ENCODE assay signal across 8 cellular contexts in the genomic region with DNA sequence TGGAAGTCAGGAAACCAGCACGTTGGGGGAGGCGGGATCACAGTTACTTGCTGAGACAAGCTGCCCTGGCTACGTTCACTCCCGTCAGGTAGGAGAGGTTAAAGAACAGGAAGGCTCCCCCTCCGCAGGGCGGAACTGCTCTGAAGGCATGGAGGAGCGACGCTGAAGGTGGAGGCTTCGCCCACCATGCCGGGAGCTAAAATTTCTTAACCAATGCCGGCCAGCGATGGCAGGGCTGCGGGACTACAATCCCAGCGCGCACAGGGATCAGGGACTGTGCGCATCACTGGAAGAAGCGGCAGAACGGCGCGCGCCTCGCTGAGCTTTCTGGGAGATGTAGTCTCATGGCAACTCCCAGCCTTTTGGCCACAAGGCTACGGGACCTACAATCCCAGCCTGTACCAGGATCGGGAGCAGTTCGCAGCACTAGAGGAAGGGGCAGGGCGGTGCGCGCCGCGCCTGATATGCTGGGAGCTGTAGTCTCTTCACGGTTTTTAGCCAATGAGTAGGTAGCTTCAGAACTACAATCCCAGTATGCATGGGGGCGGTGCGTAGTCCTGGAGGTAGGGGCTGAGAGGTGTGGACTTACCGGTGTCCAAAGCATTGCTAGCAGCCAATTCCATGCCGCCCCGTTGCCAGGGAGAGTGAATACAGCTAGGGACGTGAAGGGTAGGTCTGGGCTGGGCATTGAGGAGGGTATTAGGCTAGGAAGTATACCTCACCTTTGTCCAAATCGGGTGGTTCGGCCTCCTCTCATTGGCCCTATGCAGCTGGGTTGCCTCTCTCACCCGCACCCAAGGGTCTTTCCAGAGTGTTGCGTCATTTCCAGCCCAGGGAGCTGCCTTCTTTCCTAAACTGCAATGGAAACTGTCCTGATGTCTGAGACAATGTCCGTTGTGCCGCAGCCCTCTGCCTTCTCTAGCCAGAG. TPM values are rescaled to one million over a fixed set of nuclear protein-coding genes. Genes with fewer than 3 reads are reported as not detected.
DNase-seq lines count a peak whose midpoint lies in the region; ATAC-seq, FAIRE-seq and TF ChIP-seq lines count a peak whose summit lies in the region.

No MANE protein-coding gene starts in this region.

- peak overlapping the region; percentile 96 for H2AFZ ChIP-seq in GM23248
- H2AFZ ChIP-seq in GM12878 (ENCODE audit: control insufficient read depth, low read depth, low read length), result peak overlapping the region; percentile 26

- H3K27me3 ChIP-seq in GM23248 (replicated peaks; ENCODE audit: insufficient read depth), result no peaks in the 10 kb centered on the region
- no peaks in the 10 kb centered on the region for H3K27me3 ChIP-seq in GM12878 (replicated peaks in 1 of 2; ENCODE audit: control insufficient read depth in 2 of 2, insufficient read depth in 2 of 2, low read length in 1 of 2)
- no peaks in the 10 kb centered on the region for H3K27me3 ChIP-seq in aorta (ENCODE audit: control insufficient read depth in 1 of 2, insufficient read depth in 2 of 2, low read length in 1 of 2)

- DNase-seq in DMS53 (lab: John Stamatoyannopoulos, UW) (peak; percentile 97), GM23248 (peak; percentile 97), NAMALWA (ENCODE audit: low spot score) (peak; percentile 74), T-helper 17 cell (peak; percentile 24 to 26 (median 25)), GM12878 (ENCODE audit: low read depth, low spot score) (peak; percentile 17), hypothalamus (lab: John Stamatoyannopoulos, UW) (peak; percentile 40 to 100 (median 96)), renal cortical epithelial cell (ENCODE audit: low read depth) (peak; percentile 98), aorta (peak; percentile 96 to 97)

- H3K4me1 Mint-ChIP-seq in T-helper 17 cell, result peaks cover 10% of the 10 kb centered on the region

- SMC1A ChIA-PET in GM12878 (lab: Charles Lee; ENCODE audit: uncharacterized antibody, unreplicated experiment), result no interaction called here

- no peak for TF ChIP-seq EP300 in GM12878 (IDR thresholded peaks at IDR 0.05; ENCODE audit: borderline replicate concordance in 1 of 2, control insufficient read depth in 1 of 2, low read depth in 2 of 2, low read length in 2 of 2)

- H3K4me3 Mint-ChIP-seq in T-helper 17 cell, result peak overlapping the region; percentile 98

- RAD21 ChIA-PET in GM12878 (lab: Charles Lee; ENCODE audit: unreplicated experiment), result no interaction called here

- POLR2A ChIA-PET in GM12878 (lab: Charles Lee), result interaction anchor here (0.6 kb wide), 1 partner anchor 211 kb away, joined by 5 read pairs; no protein-coding TSS in a partner anchor

- no peaks in the 10 kb centered on the region for H3K9me2 ChIP-seq in GM23248 (ENCODE audit: insufficient read depth)

- H3K9ac ChIP-seq in GM23248 (peak overlapping the region; percentile 79), GM12878 (ENCODE audit: control insufficient read depth, insufficient read depth, low read length) (no peak overlapping the region)

- CTCF ChIA-PET in GM12878 (lab: Yijun Ruan, JAX), result interaction anchor here (0.6 kb wide), 1 partner anchor 210 kb away, joined by 3 read pairs; no protein-coding TSS in a partner anchor

- H3F3A ChIP-seq in GM23248 (ENCODE audit: insufficient read depth), result no peaks in the 10 kb centered on the region

- H3K27ac Mint-ChIP-seq in T-helper 17 cell, result peak overlapping the region; percentile 94

- H3K4me3 ChIP-seq in GM23248 (peak overlapping the region; percentile 89), GM12878 (no peak overlapping the region), aorta (ENCODE audit: low read length in 2 of 2) (peak overlapping the region; percentile 37 to 51)

- FAIRE-seq in GM12878 (lab: Jason Lieb, UNC), result no peak

- H3K4me1 ChIP-seq in GM23248 (ENCODE audit: insufficient read depth), result 0 out of 2 replicates have a peak, but pooled peaks cover 2% of the 10 kb centered on the region
- H3K4me1 ChIP-seq in GM12878 (ENCODE audit: control insufficient read depth, insufficient read depth, low read length), result no peaks in the 10 kb centered on the region
- no peaks in the 10 kb centered on the region for H3K4me1 ChIP-seq in aorta (ENCODE audit: control insufficient read depth in 1 of 2, insufficient read depth in 2 of 2, low read length in 2 of 2)

- H3K36me3 Mint-ChIP-seq in T-helper 17 cell (ENCODE audit: low read depth), result no peaks in the 10 kb centered on the region

- H3K36me3 ChIP-seq in GM23248 (ENCODE audit: low read depth) (no peaks in the 10 kb centered on the region), GM12878 (ENCODE audit: control insufficient read depth in 2 of 2, insufficient read depth in 2 of 2, low read length in 1 of 2) (no peaks in the 10 kb centered on the region), aorta (ENCODE audit: control insufficient read depth in 1 of 2, insufficient read depth in 2 of 2, low read length in 1 of 2) (no peaks in the 10 kb centered on the region)

- WGBS in GM23248 (ENCODE audit: low coverage in 1 of 2, low lambda C conversion rate in 2 of 2, missing lambda C conversion rate in 2 of 2), 2 experiments, result 1% methylated on average over 42 to 43 of the region's 43 CpGs
- WGBS in GM12878 (ENCODE audit: insufficient coverage, insufficient replicate concordance, low lambda C conversion rate, missing lambda C conversion rate), result under 1% methylated on average over 43 of the region's 43 CpGs
- WGBS in aorta, 2 donors, result 1% methylated on average over 43 of the region's 43 CpGs

- TF ChIP-seq RAD21 in GM12878 (IDR thresholded peaks at IDR 0.05; ENCODE audit: insufficient read depth, low read depth, low read length), result no peak

- no peak for TF ChIP-seq CTCF in GM12878 (IDR thresholded peaks at IDR 0.05 in 2 of 3, conservative IDR thresholded peaks at IDR 0.05 in 1 of 3; ENCODE audit: control insufficient read depth in 2 of 3, extremely low read depth in 1 of 3, insufficient read depth in 1 of 3, low read depth in 3 of 3, low read length in 3 of 3)

- H3K79me2 ChIP-seq in GM23248 (ENCODE audit: insufficient read depth) (no peaks in the 10 kb centered on the region), GM12878 (ENCODE audit: control insufficient read depth, insufficient read depth, low read length) (no peaks in the 10 kb centered on the region)

- peak overlapping the region; percentile 48 for H3K27ac ChIP-seq in GM23248
- no peak overlapping the region for H3K27ac ChIP-seq in GM12878 (ENCODE audit: control insufficient read depth, insufficient read depth)
- H3K27ac ChIP-seq in aorta (ENCODE audit: low read depth in 1 of 2, low read length in 2 of 2), result peak overlapping the region in 1 of 2 donors; percentile 73

- H3K27me3 Mint-ChIP-seq in T-helper 17 cell, result no peaks in the 10 kb centered on the region

- intact Hi-C loops in GM12878 (cut with micrococcal nuclease; ENCODE audit: unreplicated experiment), result no loop called here
- intact Hi-C loops in aorta (cut with DNase I), result loop anchor here in 1 of 2 donors (2.0 kb wide), 1 partner anchor 13 kb away; a partner anchor contains a TSS

- no peaks in the 10 kb centered on the region for H4K20me1 ChIP-seq in GM23248 (ENCODE audit: insufficient read depth)
- H4K20me1 ChIP-seq in GM12878 (ENCODE audit: control insufficient read depth, insufficient read depth), result no peaks in the 10 kb centered on the region

- no peaks in the 10 kb centered on the region for H3K9me3 ChIP-seq in GM23248 (ENCODE audit: low read depth)
- no peaks in the 10 kb centered on the region for H3K9me3 ChIP-seq in T-helper 17 cell (ENCODE audit: control insufficient read depth, low read length, poor library complexity, severe bottlenecking)
- no peaks in the 10 kb centered on the region; the same call in 2 of the 3 replicates for H3K9me3 ChIP-seq in GM12878 (replicated peaks; ENCODE audit: control insufficient read depth, insufficient read depth, low read length)
- H3K9me3 ChIP-seq in aorta (ENCODE audit: control insufficient read depth, low read length), result no peaks in the 10 kb centered on the region

- no peak for TF ChIP-seq POLR2A in GM12878 (IDR thresholded peaks at IDR 0.05; ENCODE audit: low read depth, low read length)

- peak; percentile 93 for ATAC-seq in T-helper 17 cell
- no peak for ATAC-seq in GM12878
- peak; percentile 99 for ATAC-seq in aorta (ENCODE audit: low FRiP score)

- BruUV-seq in GM12878 (replicated peaks; lab: Mats Ljungman, UMichigan), result no TSS peak

- H3K4me2 ChIP-seq in GM23248 (ENCODE audit: unreplicated experiment) (peak overlapping the region; percentile 96), GM12878 (ENCODE audit: control insufficient read depth, insufficient read depth) (no peak overlapping the region)

- in situ Hi-C loops in GM23248 (cut with MboI) (no loop called here), GM12878 (cut with MboI) (no loop called here)

RNA-seq across cellular contexts. Expression of a gene that starts 12.8 kb away (rescaled TPM):
- 2.4 and 3.0 TPM in 2 replicates for total RNA-seq in GM23248 (2014; rRNA removed; shearing (Covaris generic))
- polyA plus RNA-seq in GM23248 (2016; fragmentation: Nextera tagmentation; extraction: Ambion mirVana) (3.8 and 4.9 TPM in 2 replicates), GM12878 (2011; rRNA removed) (1.6 and 2.9 TPM in 2 replicates), GM12878 (2014; fragmentation: Illumina TruSeq; extraction: Trizol) (0.13 and 0.35 TPM in 2 replicates), GM12878 (2014; fragmentation: Nextera tagmentation; extraction: Ambion mirVana) (under 1 TPM in 1 of 2 experiments, not detected in 1; 0.55 TPM), GM12878 (2014; rRNA removed) (0.31 TPM in 1 of 2 replicates, not detected in the other), GM12878 (2016; fragmentation: Nextera tagmentation; extraction: Ambion mirVana) (not detected), aorta (1 to 10 TPM; 2.1 to 2.2 TPM)
- total RNA-seq in T-helper 17 cell (1 to 10 TPM; 7.9 to 9.4 TPM), GM12878 (2014; rRNA removed) (0.06 TPM in 1 of 2 replicates, not detected in the other), GM12878 (2014; rRNA removed; fragmentation: Illumina TruSeq; extraction: Trizol) (0.27 TPM in 1 of 2 replicates, not detected in the other), GM12878 (2021) (0.23 and 0.98 TPM in 2 replicates), renal cortical epithelial cell (0.69 and 4.4 TPM in 2 replicates), aorta (1 to 10 TPM; 4.2 to 7.5 TPM)
- 0.86 and 1.0 TPM in 2 replicates for total RNA-seq in GM12878 (2013; cell fraction: nucleolus; rRNA removed)
- 1.2 TPM for polyA plus RNA-seq in GM12878 (2011; ENCODE audit: low read depth)
- 0.92 and 1.7 TPM in 2 replicates for polyA plus RNA-seq in GM12878 (2011; cell fraction: cytosol; rRNA removed)
- 1.3 and 2.1 TPM in 2 replicates for polyA plus RNA-seq in GM12878 (2011; cell fraction: nucleus; rRNA removed)
- polyA plus RNA-seq in GM12878 (2012), result 1.7 and 2.0 TPM in 2 replicates
- 1.1 TPM in 2 replicates for polyA minus RNA-seq in GM12878 (2011; rRNA and poly(A)+ RNA removed)
- polyA minus RNA-seq in GM12878 (2011; cell fraction: cytosol; rRNA and poly(A)+ RNA removed), result 0.53 TPM in 1 of 2 replicates, not detected in the other
- 0.36 and 0.86 TPM in 2 replicates for polyA minus RNA-seq in GM12878 (2011; cell fraction: nucleus; rRNA and poly(A)+ RNA removed)

RNA-seq across cellular contexts. Expression of a gene that starts 25.7 kb away (rescaled TPM):
- total RNA-seq in GM23248 (2014; rRNA removed; shearing (Covaris generic)), result 1.8 and 3.0 TPM in 2 replicates
- polyA plus RNA-seq in GM23248 (2016; fragmentation: Nextera tagmentation; extraction: Ambion mirVana) (0.96 and 1.6 TPM in 2 replicates), GM12878 (2011; rRNA removed) (1.3 and 1.9 TPM in 2 replicates), GM12878 (2014; fragmentation: Illumina TruSeq; extraction: Trizol) (0.07 and 0.11 TPM in 2 replicates), GM12878 (2014; fragmentation: Nextera tagmentation; extraction: Ambion mirVana) (under 1 TPM; 0.07 to 0.13 TPM), GM12878 (2014; rRNA removed) (0.15 and 0.24 TPM in 2 replicates), GM12878 (2016; fragmentation: Nextera tagmentation; extraction: Ambion mirVana) (under 1 TPM; 0.21 to 0.35 TPM), aorta (1 to 10 TPM in 1 of 2 donors, under 1 TPM in 1; 0.25 to 1.6 TPM)
- total RNA-seq in T-helper 17 cell (1 to 10 TPM; 2.4 to 4.0 TPM), GM12878 (2014; rRNA removed) (0.06 and 0.16 TPM in 2 replicates), GM12878 (2014; rRNA removed; fragmentation: Illumina TruSeq; extraction: Trizol) (0.18 TPM in 2 replicates), GM12878 (2021) (0.21 TPM in 1 of 2 replicates, not detected in the other), renal cortical epithelial cell (3.6 and 4.0 TPM in 2 replicates), aorta (1 to 10 TPM; 2.4 to 6.5 TPM)
- total RNA-seq in GM12878 (2013; cell fraction: nucleolus; rRNA removed), result 0.71 and 1.2 TPM in 2 replicates
- 1.9 TPM for polyA plus RNA-seq in GM12878 (2011; ENCODE audit: low read depth)
- polyA plus RNA-seq in GM12878 (2011; cell fraction: cytosol; rRNA removed), result 0.90 and 1.1 TPM in 2 replicates
- polyA plus RNA-seq in GM12878 (2011; cell fraction: nucleus; rRNA removed), result 2.9 and 3.0 TPM in 2 replicates
- 1.2 and 1.7 TPM in 2 replicates for polyA plus RNA-seq in GM12878 (2012)
- polyA minus RNA-seq in GM12878 (2011; rRNA and poly(A)+ RNA removed), result 1.0 and 1.6 TPM in 2 replicates
- polyA minus RNA-seq in GM12878 (2011; cell fraction: cytosol; rRNA and poly(A)+ RNA removed), result not detected in 2 replicates
- polyA minus RNA-seq in GM12878 (2011; cell fraction: nucleus; rRNA and poly(A)+ RNA removed), result 1.3 and 1.6 TPM in 2 replicates

Comparison
In these comparisons a context has a peak if more than half of its experiments do, and no peak if none do; other contexts are left out.
1. DNase-seq: peak in every context shown above with its lines; median percentile 98 in renal cortical epithelial cell; 97 in DMS53; 97 in GM23248; 96 in aorta; 96 in hypothalamus; 74 in NAMALWA; 25 in T-helper 17 cell; 17 in GM12878.